Comparison of ENCODE assay signal across 1 cellular context in genomic region chr10:18144928-18145327, GRCh38.
TF ChIP-seq lines count a peak whose summit lies in the region.

No MANE protein-coding gene starts in this region.

TF ChIP-seq in SK-N-SH, 30 proteins besides CTCF, POLR2A, EP300 and RAD21 (continued from another document):
- TF ChIP-seq ZBTB33 (IDR thresholded peaks at IDR 0.05; ENCODE audit: borderline replicate concordance, low read depth) (no peak), RCOR1 (IDR thresholded peaks at IDR 0.05; ENCODE audit: low read length) (no peak)
